Comparison of ENCODE assay signal across 2 cellular contexts in the genomic region with DNA sequence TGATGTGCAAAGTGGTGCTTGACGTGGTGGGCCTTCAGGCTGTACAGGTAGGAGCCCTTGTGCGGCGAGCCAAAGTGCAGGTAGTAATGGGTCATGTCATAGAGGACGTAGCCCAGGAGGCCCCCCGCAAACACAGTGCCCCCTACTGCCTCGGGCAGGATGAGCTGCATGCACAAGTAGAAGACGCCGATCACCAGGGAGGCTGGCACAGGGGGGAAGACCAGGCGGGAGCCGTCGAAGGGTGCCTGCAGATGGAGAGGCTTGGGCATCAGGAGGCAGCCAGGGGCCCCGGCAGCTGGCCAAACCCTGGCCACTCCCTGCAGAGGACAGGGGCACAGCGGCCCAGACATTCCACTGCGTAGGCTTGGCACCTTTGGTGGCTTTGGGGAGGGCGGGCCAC.
A peak's percentile ranks its signal among the peaks of the same experiment; 100 is the strongest.
TF ChIP-seq lines count a peak whose summit lies in the region.

No MANE protein-coding gene starts in this region.

TF ChIP-seq in HCT116, 20 proteins besides CTCF, POLR2A, EP300 and RAD21:
- TF ChIP-seq TCF7L2 (IDR thresholded peaks at IDR 0.05; ENCODE audit: borderline replicate concordance, extremely low read depth, insufficient read depth, insufficient read length) (no peak), CBX3 (IDR thresholded peaks at IDR 0.05; ENCODE audit: low read depth) (no peak), ZBTB33 (IDR thresholded peaks at IDR 0.05; ENCODE audit: extremely low read depth, insufficient replicate concordance, low read length) (no peak), ZFX (IDR thresholded peaks at IDR 0.05) (no peak), EGR1 (IDR thresholded peaks at IDR 0.05; ENCODE audit: low read depth) (no peak), SP1 (IDR thresholded peaks at IDR 0.05; ENCODE audit: low read depth) (no peak), ZNF274 (IDR thresholded peaks at IDR 0.05; ENCODE audit: low read depth, low read length) (no peak)

TF ChIP-seq in HepG2, 621 proteins besides CTCF, POLR2A, EP300 and RAD21:
- TF ChIP-seq CBX5 (CRISPR knock-in tag; IDR thresholded peaks at IDR 0.05; ENCODE audit: borderline replicate concordance): no peak
- no peak for TF ChIP-seq RAD51 (IDR thresholded peaks at IDR 0.05; ENCODE audit: borderline replicate concordance)
- TF ChIP-seq ZBTB33 (CRISPR knock-in tag; IDR thresholded peaks at IDR 0.05): peak; percentile 45; the same call in 1 of the 2 replicates
- TF ChIP-seq PRMT3 (CRISPR knock-in tag; IDR thresholded peaks at IDR 0.05; ENCODE audit: borderline replicate concordance, low read depth): no peak
- TF ChIP-seq SALL1 (CRISPR knock-in tag; IDR thresholded peaks at IDR 0.05): no peak
- TF ChIP-seq, protein P1, sequence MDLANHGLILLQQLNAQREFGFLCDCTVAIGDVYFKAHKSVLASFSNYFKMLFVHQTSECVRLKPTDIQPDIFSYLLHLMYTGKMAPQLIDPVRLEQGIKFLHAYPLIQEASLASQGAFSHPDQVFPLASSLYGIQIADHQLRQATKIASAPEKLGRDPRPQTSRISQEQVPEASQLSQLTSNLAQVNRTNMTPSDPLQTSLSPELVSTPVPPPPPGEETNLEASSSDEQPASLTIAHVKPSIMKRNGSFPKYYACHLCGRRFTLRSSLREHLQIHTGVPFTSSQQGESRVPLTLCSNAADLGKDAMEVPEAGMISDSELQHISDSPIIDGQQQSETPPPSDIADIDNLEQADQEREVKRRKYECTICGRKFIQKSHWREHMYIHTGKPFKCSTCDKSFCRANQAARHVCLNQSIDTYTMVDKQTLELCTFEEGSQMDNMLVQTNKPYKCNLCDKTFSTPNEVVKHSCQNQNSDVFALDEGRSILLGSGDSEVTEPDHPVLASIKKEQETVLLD (CRISPR knock-in tag; IDR thresholded peaks at IDR 0.05; ENCODE audit: low read depth): no peak
